In genomic region chr15:66673410-66674322, GRCh38 we compare ENCODE assay signal across 9 cellular contexts. TPM values are rescaled to one million over a fixed set of nuclear protein-coding genes. Genes with fewer than 3 reads are reported as not detected.
DNase-seq lines count a peak whose midpoint lies in the region; ATAC-seq lines count a peak whose summit lies in the region.
"Had no signal": no experiment of that assay in that cellular context is flagged by ENCODE, and none has a peak within 500 bp of the region (broad histone marks: within the 10 kb centered on the region; RNA-seq: fewer than 3 reads in every experiment).

No MANE protein-coding gene starts in this region.

- H3K9me3 ChIP-seq in CD8-positive, alpha-beta memory T cell (ENCODE audit: low read length) = no peaks in the 10 kb centered on the region
- H3K9me3 ChIP-seq in mesodermal cell (ENCODE audit: control insufficient read depth, low read length) = peaks cover 5% of the 10 kb centered on the region

- no peak overlapping the region for H3K4me3 ChIP-seq in CD8-positive, alpha-beta memory T cell (ENCODE audit: low read length)
- H3K4me3 ChIP-seq in mesodermal cell (ENCODE audit: extremely low read depth, insufficient read depth, low read length, poor library complexity, severe bottlenecking) = no peak overlapping the region

- peak in 2 of 5 donors; percentile 2 to 8 for DNase-seq in CD8-positive, alpha-beta memory T cell
- DNase-seq in Kasumi-1 (lab: John Stamatoyannopoulos, UW) (peak; percentile 90 to 94), NCI-H2196 (lab: John Stamatoyannopoulos, UW; ENCODE audit: unreplicated experiment) (no peak)
- DNase-seq in activated naive CD4-positive, alpha-beta T cell treated with anti-CD3 and anti-CD28 coated beads, Interleukin-2, amount 10 ng/mL, durations not matched to agents 7 days and 5 days = peak; percentile 71

- H3K4me1 Mint-ChIP-seq in CD8-positive, alpha-beta memory T cell = peaks cover 11 to 13% (median 12%) of the 10 kb centered on the region in 3 donors
- H3K4me1 Mint-ChIP-seq in activated naive CD4-positive, alpha-beta T cell treated with anti-CD3 and anti-CD28 coated beads, Interleukin-2, amount 10 ng/mL, durations not matched to agents 7 days and 5 days = peaks cover 24% of the 10 kb centered on the region

- H3K27me3 Mint-ChIP-seq in CD8-positive, alpha-beta memory T cell = peaks cover 0 to 7% of the 10 kb centered on the region in 2 donors
- peaks cover 9% of the 10 kb centered on the region for H3K27me3 Mint-ChIP-seq in activated naive CD4-positive, alpha-beta T cell treated with anti-CD3 and anti-CD28 coated beads, Interleukin-2, amount 10 ng/mL, durations not matched to agents 7 days and 5 days

- no peaks in the 10 kb centered on the region for H3K27me3 ChIP-seq in CD8-positive, alpha-beta memory T cell (ENCODE audit: insufficient read depth, low read length, poor library complexity, severe bottlenecking)

- no peaks in the 10 kb centered on the region for H3K36me3 ChIP-seq in CD8-positive, alpha-beta memory T cell (ENCODE audit: insufficient read depth, low read length)
- H3K36me3 ChIP-seq in mesodermal cell (ENCODE audit: control insufficient read depth, insufficient read depth, low read length) = no peaks in the 10 kb centered on the region

- ATAC-seq in GM21737 (IDR thresholded peaks at IDR 0.05; ENCODE audit: unreplicated experiment) (no peak), GM21390 (IDR thresholded peaks at IDR 0.05; ENCODE audit: unreplicated experiment) (no peak), GM21576 (IDR thresholded peaks at IDR 0.05; ENCODE audit: unreplicated experiment) (no peak)

- H3K9me3 Mint-ChIP-seq in CD8-positive, alpha-beta memory T cell = no peaks in the 10 kb centered on the region
- H3K9me3 Mint-ChIP-seq in activated naive CD4-positive, alpha-beta T cell treated with anti-CD3 and anti-CD28 coated beads, Interleukin-2, amount 10 ng/mL, durations not matched to agents 7 days and 5 days = no peaks in the 10 kb centered on the region

- peak overlapping the region in 1 of 7 donors; percentile 32 for H3K4me3 Mint-ChIP-seq in CD8-positive, alpha-beta memory T cell
- no peak overlapping the region for H3K4me3 Mint-ChIP-seq in activated naive CD4-positive, alpha-beta T cell treated with anti-CD3 and anti-CD28 coated beads, Interleukin-2, amount 10 ng/mL, durations not matched to agents 7 days and 5 days

- no peak overlapping the region for H3K27ac Mint-ChIP-seq in CD8-positive, alpha-beta memory T cell
- H3K27ac Mint-ChIP-seq in activated naive CD4-positive, alpha-beta T cell treated with anti-CD3 and anti-CD28 coated beads, Interleukin-2, amount 10 ng/mL, durations not matched to agents 7 days and 5 days = no peak overlapping the region

- POLR2A ChIA-PET in CD8-positive, alpha-beta memory T cell (lab: Charles Lee) = no interaction called here

- H3K4me1 ChIP-seq in CD8-positive, alpha-beta memory T cell (ENCODE audit: insufficient read depth, low read length) = peaks cover 5% of the 10 kb centered on the region
- H3K4me1 ChIP-seq in mesodermal cell (ENCODE audit: control insufficient read depth, insufficient read depth, low read length, poor library complexity, severe bottlenecking) = peaks cover 29% of the 10 kb centered on the region

- H3K36me3 Mint-ChIP-seq in CD8-positive, alpha-beta memory T cell = no peaks in the 10 kb centered on the region
- H3K36me3 Mint-ChIP-seq in activated naive CD4-positive, alpha-beta T cell treated with anti-CD3 and anti-CD28 coated beads, Interleukin-2, amount 10 ng/mL, durations not matched to agents 7 days and 5 days = no peaks in the 10 kb centered on the region

- CTCF ChIA-PET in CD8-positive, alpha-beta memory T cell (lab: Charles Lee) = no interaction called here
- CTCF ChIA-PET in activated naive CD4-positive, alpha-beta T cell treated with anti-CD3 and anti-CD28 coated beads, Interleukin-2, amount 10 ng/mL, durations not matched to agents 7 days and 5 days (lab: Charles Lee) = interaction anchor here (0.9 to 1.0 kb wide), 3 partner anchors 11 to 55 kb away, joined by 3 read pairs; no protein-coding TSS in a partner anchor

- 68 to 77% methylated on average over 16 to 19 of the region's 27 CpGs for WGBS in mesodermal cell (ENCODE audit: insufficient coverage in 2 of 2), 2 experiments

- H3K27ac ChIP-seq in CD8-positive, alpha-beta memory T cell (ENCODE audit: low read depth, low read length) = peak overlapping the region; percentile 39
- H3K27ac ChIP-seq in mesodermal cell (ENCODE audit: low read depth, low read length, severe bottlenecking) = peak overlapping the region; percentile 74
- H3K27ac ChIP-seq: KMS-11 had no signal

RNA-seq across cellular contexts. Expression of gene SMAD6, which starts 28.4 kb away (rescaled TPM):
- total RNA-seq in CD8-positive, alpha-beta memory T cell = under 1 TPM; 0.04 to 0.26 TPM
- not detected for polyA plus RNA-seq in CD8-positive, alpha-beta memory T cell
- polyA plus RNA-seq in mesodermal cell (2013, experiment 1 of 2) = 111 TPM
- polyA plus RNA-seq in mesodermal cell (2013, experiment 2 of 2) = 96.8 TPM
